8 cellular contexts compared by ENCODE assay signal in the genomic region with DNA sequence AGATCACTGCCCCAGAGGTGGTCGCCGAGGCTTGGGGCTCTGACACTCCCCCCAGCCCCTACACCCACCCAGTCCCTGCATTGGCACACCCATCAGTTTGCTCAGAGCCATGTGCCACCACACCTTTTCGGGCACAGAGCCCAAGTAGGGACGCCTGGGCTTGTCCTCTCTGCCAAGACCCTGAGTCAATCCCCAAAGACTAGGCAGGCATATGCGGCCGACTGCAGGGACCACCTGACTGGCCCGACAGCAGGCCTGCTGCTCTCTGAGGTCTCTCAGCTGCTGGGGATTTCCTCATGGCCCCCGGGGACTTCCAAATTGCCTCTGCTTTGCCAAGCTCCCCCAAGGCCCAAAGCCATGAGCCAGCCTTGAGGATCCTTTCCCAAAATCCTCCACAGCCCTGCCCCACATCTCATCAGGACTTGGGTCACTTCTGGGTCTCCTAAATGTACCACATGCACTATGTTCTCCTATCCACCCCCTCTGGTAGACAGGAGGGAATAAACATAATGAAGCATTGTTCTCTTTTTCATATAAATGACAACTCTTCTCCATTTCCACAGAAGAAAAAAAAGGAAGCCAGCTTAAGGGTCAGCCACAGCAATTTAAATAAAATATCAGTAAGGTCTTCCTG. TPM values are rescaled to one million over a fixed set of nuclear protein-coding genes. Genes with fewer than 3 reads are reported as not detected.
DNase-seq lines count a peak whose midpoint lies in the region; ATAC-seq and TF ChIP-seq lines count a peak whose summit lies in the region.

No MANE protein-coding gene starts in this region.

- no peak for TF ChIP-seq CTCF in GM06990 (IDR thresholded peaks at IDR 0.05; ENCODE audit: insufficient read depth, low read length, poor library complexity, severe bottlenecking)
- no peak for TF ChIP-seq CTCF in body of pancreas (IDR thresholded peaks at IDR 0.05)
- TF ChIP-seq CTCF in uterus (IDR thresholded peaks at IDR 0.05) = no peak

- H3K36me3 Mint-ChIP-seq in memory B cell = no peaks in the 10 kb centered on the region

- peak overlapping the region; percentile 85 for H3K4me3 Mint-ChIP-seq in memory B cell

- no peak for ATAC-seq in body of pancreas
- peak; percentile 41 for ATAC-seq in memory B cell (ENCODE audit: low read depth)
- ATAC-seq in HG03571 (IDR thresholded peaks at IDR 0.05; ENCODE audit: unreplicated experiment) = no peak

- H3K27me3 ChIP-seq in GM06990 (replicated peaks; ENCODE audit: control insufficient read depth, insufficient read depth, low read length) (no peaks in the 10 kb centered on the region), body of pancreas (no peaks in the 10 kb centered on the region), uterus (no peaks in the 10 kb centered on the region)

- peak; percentile 60 for DNase-seq in GM06990 (ENCODE audit: extremely low read depth, insufficient read length)
- peak; percentile 50 for DNase-seq in LoVo (ENCODE audit: low spot score)
- peak in 2 of 4 donors; percentile 51 to 57 for DNase-seq in body of pancreas
- DNase-seq in memory B cell (ENCODE audit: low spot score in 2 of 2) = peak in 1 of 2 donors; percentile 51
- peak; percentile 45 to 56 for DNase-seq in uterus
- DNase-seq in hepatic stellate cell (ENCODE audit: low spot score) = no peak
- DNase-seq in EL = no peak

- intact Hi-C loops in body of pancreas (cut with DNase I) (loop anchor here (5.0 to 10.0 kb wide), 3 partner anchors 33 to 135 kb away; a partner anchor contains a TSS), uterus (cut with DNase I; ENCODE audit: low total_unique reads) (loop anchor here (10.0 kb wide), 1 partner anchor 145 kb away; a partner anchor contains a TSS)

- no peaks in the 10 kb centered on the region for H3K9me3 ChIP-seq in body of pancreas
- no peaks in the 10 kb centered on the region for H3K9me3 ChIP-seq in uterus

- H3K4me1 Mint-ChIP-seq in memory B cell = peaks cover 31% of the 10 kb centered on the region

- H3K4me1 ChIP-seq in body of pancreas = peaks cover 66% of the 10 kb centered on the region
- H3K4me1 ChIP-seq in uterus = peaks cover 0 to 4% of the 10 kb centered on the region in 2 donors

- H3K9me3 Mint-ChIP-seq in memory B cell = no peaks in the 10 kb centered on the region

- TF ChIP-seq POLR2A in body of pancreas (IDR thresholded peaks at IDR 0.05) (no peak), uterus (IDR thresholded peaks at IDR 0.05) (no peak)

- H3K27ac ChIP-seq in body of pancreas = peak overlapping the region; percentile 11 to 85 (median 63)
- H3K27ac ChIP-seq in uterus = peak overlapping the region; percentile 85 to 86

- H3K4me3 ChIP-seq in GM06990 (replicated peaks; ENCODE audit: low read depth, low read length) (peak overlapping the region; percentile 64), body of pancreas (no peak overlapping the region), uterus (peak overlapping the region; percentile 37 to 39)

- 35 to 48% methylated on average over 4 to 8 of the region's 8 CpGs for WGBS in body of pancreas, 2 donors

- peak overlapping the region; percentile 92 for H3K27ac Mint-ChIP-seq in memory B cell

- no peaks in the 10 kb centered on the region for H3K27me3 Mint-ChIP-seq in memory B cell

- no peaks in the 10 kb centered on the region for H3K36me3 ChIP-seq in GM06990 (ENCODE audit: control insufficient read depth, insufficient read depth, low read length)
- no peaks in the 10 kb centered on the region for H3K36me3 ChIP-seq in body of pancreas (replicated peaks in 1 of 2; ENCODE audit: insufficient read depth in 1 of 2, low read depth in 2 of 2)
- no peaks in the 10 kb centered on the region for H3K36me3 ChIP-seq in uterus

RNA-seq across cellular contexts. Expression of a gene that starts 30.6 kb away (rescaled TPM):
- total RNA-seq in body of pancreas (10 to 100 TPM; 45.4 to 73.2 TPM), uterus (100 to 1,000 TPM in 1 of 4 donors, 10 to 100 TPM in 3; 33.2 to 104 (median 59.3) TPM)

Comparison
In these comparisons a context has a peak if more than half of its experiments do, and no peak if none do; other contexts are left out.
1. DNase-seq: peak in GM06990 (single experiment), LoVo (single experiment) and uterus (2 of 2); none in hepatic stellate cell (single experiment) and EL (single experiment).
2. H3K4me3 ChIP-seq: peak in GM06990 (single experiment) and uterus (2 of 2); none in body of pancreas (0 of 2).